Comparison of ENCODE assay signal across 5 cellular contexts in the genomic region with DNA sequence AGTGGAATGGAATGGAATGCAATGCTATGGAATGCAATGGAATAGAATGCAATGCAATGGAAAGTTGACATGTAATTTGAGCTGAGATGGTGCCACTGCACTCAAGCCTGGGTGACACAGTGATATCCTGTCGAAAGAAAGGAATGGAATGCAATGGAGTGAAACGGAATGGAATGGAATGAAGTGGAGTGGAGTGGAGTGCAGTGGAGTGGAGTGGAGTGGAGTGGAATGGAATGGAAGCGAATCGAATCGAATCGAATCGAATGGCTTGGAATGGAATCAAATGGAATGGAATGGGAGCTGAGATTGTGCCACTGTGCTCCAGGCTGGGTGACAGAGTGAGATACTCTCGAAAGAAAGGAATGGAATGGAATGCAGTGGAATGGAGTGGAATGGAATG. TPM values are rescaled to one million over a fixed set of nuclear protein-coding genes. Genes with fewer than 3 reads are reported as not detected.
"Had no signal": no experiment of that assay in that cellular context is flagged by ENCODE, and none has a peak within 500 bp of the region (broad histone marks: within the 10 kb centered on the region; RNA-seq: fewer than 3 reads in every experiment).

No MANE protein-coding gene starts in this region.

RNA-seq across cellular contexts. Expression of gene ZNF716, which starts 45.1 kb away (rescaled TPM):
- total RNA-seq: HT-29, HT1080, IMR-90, K562 had no signal
- polyA plus RNA-seq: IgD-negative memory B cell, IMR-90, K562 had no signal
